ENCODE assay signal across 9 cellular contexts in genomic region chr7:45888185-45888992, GRCh38. TPM values are rescaled to one million over a fixed set of nuclear protein-coding genes. Genes with fewer than 3 reads are reported as not detected.
DNase-seq lines count a peak whose midpoint lies in the region; ATAC-seq and TF ChIP-seq lines count a peak whose summit lies in the region.
"Had no signal": no experiment of that assay in that cellular context is flagged by ENCODE, and none has a peak within 500 bp of the region (broad histone marks: within the 10 kb centered on the region; RNA-seq: fewer than 3 reads in every experiment).

TSS of gene IGFBP1 (plus strand) at chr7:45888488. CDS start at chr7:45888653, 165 bp downstream.

- H3K27me3 Mint-ChIP-seq in activated naive CD4-positive, alpha-beta T cell treated with anti-CD3 and anti-CD28 coated beads for 36 hours (ENCODE audit: low read depth), result peaks cover 50% of the 10 kb centered on the region
- H3K27me3 Mint-ChIP-seq in activated naive CD4-positive, alpha-beta T cell treated with anti-CD3 and anti-CD28 coated beads, Interleukin-2, amount 10 ng/mL, durations not matched to agents 7 days and 5 days, result peaks cover 72% of the 10 kb centered on the region
- no peaks in the 10 kb centered on the region for H3K27me3 Mint-ChIP-seq in chondrocyte (ENCODE audit: low read depth)

- intact Hi-C loops in activated naive CD4-positive, alpha-beta T cell treated with anti-CD3 and anti-CD28 coated beads for 36 hours (cut with micrococcal nuclease), result no loop called here
- intact Hi-C loops in left lung (cut with DNase I) (no loop called here), aorta (cut with DNase I) (no loop called here)

- H3K4me1 Mint-ChIP-seq in activated naive CD4-positive, alpha-beta T cell treated with anti-CD3 and anti-CD28 coated beads for 36 hours (ENCODE audit: low read depth), result peaks cover 2% of the 10 kb centered on the region
- H3K4me1 Mint-ChIP-seq in activated naive CD4-positive, alpha-beta T cell treated with anti-CD3 and anti-CD28 coated beads, Interleukin-2, amount 10 ng/mL, durations not matched to agents 7 days and 5 days, result no peaks in the 10 kb centered on the region
- peaks cover 53% of the 10 kb centered on the region for H3K4me1 Mint-ChIP-seq in chondrocyte (ENCODE audit: low read depth)

- H3K4me1 ChIP-seq in left lung, result peaks cover 0 to 8% of the 10 kb centered on the region in 2 donors
- H3K4me1 ChIP-seq in aorta (ENCODE audit: control insufficient read depth in 1 of 2, insufficient read depth in 2 of 2, low read length in 2 of 2), result no peaks in the 10 kb centered on the region

- TF ChIP-seq CTCF in chondrocyte (IDR thresholded peaks at IDR 0.05) (no peak), left lung (IDR thresholded peaks at IDR 0.05) (no peak)

- no peaks in the 10 kb centered on the region for H3K9me3 Mint-ChIP-seq in activated naive CD4-positive, alpha-beta T cell treated with anti-CD3 and anti-CD28 coated beads for 36 hours
- no peaks in the 10 kb centered on the region for H3K9me3 Mint-ChIP-seq in activated naive CD4-positive, alpha-beta T cell treated with anti-CD3 and anti-CD28 coated beads, Interleukin-2, amount 10 ng/mL, durations not matched to agents 7 days and 5 days
- H3K9me3 Mint-ChIP-seq in chondrocyte (ENCODE audit: low read depth), result no peaks in the 10 kb centered on the region

- H3K4me3 ChIP-seq in left lung (no peak within 1 kb of the TSS), aorta (ENCODE audit: low read length in 2 of 2) (no peak within 1 kb of the TSS)

- peaks cover 18 to 73% of the 10 kb centered on the region in 2 donors for H3K27me3 ChIP-seq in left lung
- no peaks in the 10 kb centered on the region for H3K27me3 ChIP-seq in aorta (ENCODE audit: control insufficient read depth in 1 of 2, insufficient read depth in 2 of 2, low read length in 1 of 2)

- no peak within 1 kb of the TSS for H3K27ac Mint-ChIP-seq in activated naive CD4-positive, alpha-beta T cell treated with anti-CD3 and anti-CD28 coated beads for 36 hours
- no peak within 1 kb of the TSS for H3K27ac Mint-ChIP-seq in activated naive CD4-positive, alpha-beta T cell treated with anti-CD3 and anti-CD28 coated beads, Interleukin-2, amount 10 ng/mL, durations not matched to agents 7 days and 5 days
- no peak within 1 kb of the TSS for H3K27ac Mint-ChIP-seq in chondrocyte (ENCODE audit: unreplicated experiment)

- H3K9me3 ChIP-seq in left lung, result no peaks in the 10 kb centered on the region
- no peaks in the 10 kb centered on the region for H3K9me3 ChIP-seq in aorta (ENCODE audit: control insufficient read depth, low read length)

- ATAC-seq in left lung, result peak; percentile 61
- ATAC-seq in aorta (ENCODE audit: low FRiP score), result peak; percentile 37

- DNase-seq in activated naive CD4-positive, alpha-beta T cell treated with anti-CD3 and anti-CD28 coated beads for 36 hours, result no peak
- no peak for DNase-seq in activated naive CD4-positive, alpha-beta T cell treated with anti-CD3 and anti-CD28 coated beads, Interleukin-2, amount 10 ng/mL, durations not matched to agents 7 days and 5 days
- DNase-seq in chondrocyte (ENCODE audit: low spot score) (no peak), left lung (peak in 1 of 2 donors; percentile 71), aorta (no peak), SKM-1 treated with dmso at 0.1 percent for 144 hours (lab: John Stamatoyannopoulos, UW; ENCODE audit: unreplicated experiment) (no peak), midbrain (lab: John Stamatoyannopoulos, UW) (no peak)
- no peak for DNase-seq in stimulated activated CD4-positive, alpha-beta T cell treated with anti-CD3 and anti-CD28 coated beads, Interleukin-12 subunit alpha, Interleukin-12 subunit beta, amount 100 ng/mL, for 4 hours
- DNase-seq: occipital lobe had no signal

- H3K27ac ChIP-seq in left lung (no peak within 1 kb of the TSS), aorta (ENCODE audit: low read depth in 1 of 2, low read length in 2 of 2) (no peak within 1 kb of the TSS)

- peak within 1 kb of the TSS; percentile 45 for H3K4me3 Mint-ChIP-seq in activated naive CD4-positive, alpha-beta T cell treated with anti-CD3 and anti-CD28 coated beads for 36 hours
- no peak within 1 kb of the TSS for H3K4me3 Mint-ChIP-seq in activated naive CD4-positive, alpha-beta T cell treated with anti-CD3 and anti-CD28 coated beads, Interleukin-2, amount 10 ng/mL, durations not matched to agents 7 days and 5 days
- peak within 1 kb of the TSS; percentile 69 for H3K4me3 Mint-ChIP-seq in chondrocyte (ENCODE audit: unreplicated experiment)

- no peaks in the 10 kb centered on the region for H3K36me3 Mint-ChIP-seq in activated naive CD4-positive, alpha-beta T cell treated with anti-CD3 and anti-CD28 coated beads for 36 hours (ENCODE audit: low read depth)
- no peaks in the 10 kb centered on the region for H3K36me3 Mint-ChIP-seq in activated naive CD4-positive, alpha-beta T cell treated with anti-CD3 and anti-CD28 coated beads, Interleukin-2, amount 10 ng/mL, durations not matched to agents 7 days and 5 days
- no peaks in the 10 kb centered on the region for H3K36me3 Mint-ChIP-seq in chondrocyte (ENCODE audit: low read depth)

- H3K36me3 ChIP-seq in left lung, result no peaks in the 10 kb centered on the region
- H3K36me3 ChIP-seq in aorta (ENCODE audit: control insufficient read depth in 1 of 2, insufficient read depth in 2 of 2, low read length in 1 of 2), result no peaks in the 10 kb centered on the region

- WGBS in aorta, 2 donors, result 3 to 4% methylated on average over 71 to 73 of the region's 73 CpGs

- CTCF ChIA-PET in activated naive CD4-positive, alpha-beta T cell treated with anti-CD3 and anti-CD28 coated beads for 36 hours (lab: Charles Lee), result no interaction called here
- CTCF ChIA-PET in activated naive CD4-positive, alpha-beta T cell treated with anti-CD3 and anti-CD28 coated beads, Interleukin-2, amount 10 ng/mL, durations not matched to agents 7 days and 5 days (lab: Charles Lee), result no interaction called here

RNA-seq across cellular contexts. Expression of gene IGFBP1, which starts in this region (rescaled TPM):
- not detected for total RNA-seq in activated naive CD4-positive, alpha-beta T cell treated with anti-CD3 and anti-CD28 coated beads for 36 hours
- total RNA-seq in chondrocyte (0.30 to 1.7 TPM (median 0.62 TPM) in 3 replicates), left lung (not detected), aorta (not detected)
- not detected for polyA plus RNA-seq in aorta

Comparison
In these comparisons a context has a peak if more than half of its experiments do, and no peak if none do; other contexts are left out.
1. Peak in ATAC-seq in left lung; RNA of the gene not detected or under 1 TPM.
2. Peak in ATAC-seq in aorta; RNA of the gene not detected or under 1 TPM.